In genomic region chr3:167507954-167508353, GRCh38 we compare ENCODE assay signal across 21 cellular contexts.
"Had no signal": no experiment of that assay in that cellular context is flagged by ENCODE, and none has a peak within 500 bp of the region (broad histone marks: within the 10 kb centered on the region; RNA-seq: fewer than 3 reads in every experiment).

No MANE protein-coding gene starts in this region.

- H3K36me3 ChIP-seq: adrenal gland, neutrophil, thoracic aorta, upper lobe of right lung had no signal

- H3K9me3 ChIP-seq: adrenal gland, neutrophil, thoracic aorta, upper lobe of right lung had no signal

- H3K27ac ChIP-seq: adrenal gland, foreskin keratinocyte, neutrophil, thoracic aorta, upper lobe of right lung had no signal

- H3K4me3 ChIP-seq: adrenal gland, thoracic aorta, upper lobe of right lung had no signal

- H3K4me1 ChIP-seq: adrenal gland, foreskin keratinocyte, upper lobe of right lung had no signal

- DNase-seq: activated CD4-positive, alpha-beta T cell treated with anti-CD3 and anti-CD28 coated beads for 4 hours; activated CD8-positive, alpha-beta memory T cell treated with anti-CD3 and anti-CD28 coated beads, Interleukin-2, amount 50 U/mL, for 4 hours; activated CD8-positive, alpha-beta T cell treated with anti-CD3 and anti-CD28 coated beads, Interleukin-2, amount 10 ng/mL, durations not matched to agents 7 days and 5 days; activated effector memory CD4-positive, alpha-beta T cell treated with anti-CD3 and anti-CD28 coated beads, Interleukin-2, amount 50 U/mL, for 16 hours; activated T-cell treated with anti-CD3 and anti-CD28 coated beads, Interleukin-2, amount 50 U/mL, for 48 hours; adrenal gland; dermis blood vessel endothelial cell; effector memory CD8-positive, alpha-beta T cell; foreskin keratinocyte; kidney glomerular epithelial cell; left ventricle myocardium superior; mesenchymal stem cell; natural killer cell; retina; stimulated activated CD4-positive, alpha-beta T cell treated with anti-CD3 and anti-CD28 coated beads, Interleukin-12 subunit alpha, Interleukin-12 subunit beta, amount 100 ng/mL, for 4 hours; stimulated activated CD4-positive, alpha-beta T cell treated with anti-CD3 and anti-CD28 coated beads, Interleukin-2, amount 100 ng/mL, for 24 hours; upper lobe of right lung had no signal

- H3K27me3 ChIP-seq: adrenal gland, foreskin keratinocyte, neutrophil, upper lobe of right lung had no signal

- ATAC-seq: activated CD8-positive, alpha-beta T cell treated with anti-CD3 and anti-CD28 coated beads, Interleukin-2, amount 10 ng/mL, durations not matched to agents 7 days and 5 days; effector memory CD8-positive, alpha-beta T cell; foreskin keratinocyte; left ventricle myocardium superior; natural killer cell; stimulated activated effector memory CD8-positive, alpha-beta T cell treated with anti-CD3 and anti-CD28 coated beads, Interleukin-12 subunit alpha, Interleukin-12 subunit beta, amount 100 ng/mL, for 72 hours; upper lobe of right lung; WTC11 had no signal
